ENCODE assay signal across 8 cellular contexts in genomic region chr22:39319284-39320170, GRCh38. TPM values are rescaled to one million over a fixed set of nuclear protein-coding genes. Genes with fewer than 3 reads are reported as not detected.
DNase-seq lines count a peak whose midpoint lies in the region; ATAC-seq lines count a peak whose summit lies in the region.

RPL3 (minus strand) TSS chr22:39319623; CDS start chr22:39319597, 26 bp downstream.

- DNase-seq in CD4-positive, alpha-beta memory T cell: peak; percentile 97 to 98 (median 98)
- DNase-seq in HS-27A (ENCODE audit: low read depth) (peak; percentile 91), NK-92 (lab: John Stamatoyannopoulos, UW; ENCODE audit: unreplicated experiment) (peak; percentile 73), lung microvascular endothelial cell (ENCODE audit: low read depth in 2 of 2) (peak; percentile 99 to 100)
- DNase-seq in activated CD8-positive, alpha-beta memory T cell treated with anti-CD3 and anti-CD28 coated beads for 24 hours: peak; percentile 99
- DNase-seq in effector CD8-positive, alpha-beta T cell (lab: John Stamatoyannopoulos, UW): peak; percentile 94
- DNase-seq in stimulated activated CD4-positive, alpha-beta T cell treated with anti-CD3 and anti-CD28 coated beads, TNF-alpha, amount 100 ng/mL, for 48 hours (ENCODE audit: low read depth in 3 of 3): peak; percentile 92 to 97 (median 93)

- intact Hi-C loops in CD4-positive, alpha-beta memory T cell (cut with micrococcal nuclease): loop anchor here (1.0 to 5.0 kb wide), 6 partner anchors 77 to 612 kb away; partner anchors contain the start of genes ATF4, CBX6, CBX7 and GTPBP1

- no peaks in the 10 kb centered on the region for H3K27me3 Mint-ChIP-seq in CD4-positive, alpha-beta memory T cell

- peak within 1 kb of the TSS; percentile 98 to 99 (median 99) for H3K27ac Mint-ChIP-seq in CD4-positive, alpha-beta memory T cell

- peaks cover 34% of the 10 kb centered on the region for H3K36me3 ChIP-seq in CD4-positive, alpha-beta memory T cell (ENCODE audit: insufficient read depth, low read length)

- H3K4me3 ChIP-seq in CD4-positive, alpha-beta memory T cell (ENCODE audit: low read length in 2 of 2): peak within 1 kb of the TSS; percentile 87 to 97

- H3K4me3 Mint-ChIP-seq in CD4-positive, alpha-beta memory T cell: peak within 1 kb of the TSS; percentile 98 to 100 (median 100)

- CTCF ChIA-PET in CD4-positive, alpha-beta memory T cell (lab: Charles Lee; ENCODE audit: partially characterized antibody): interaction anchor here (0.5 to 12.4 kb wide), 15 partner anchors 8 to 1029 kb away, joined by 3 to 477 read pairs (median 5); partner anchors contain the start of genes ATF4 and CBX7

- peak; percentile 82 for ATAC-seq in GM19463 (IDR thresholded peaks at IDR 0.05; ENCODE audit: unreplicated experiment)

- H3K9me3 ChIP-seq in CD4-positive, alpha-beta memory T cell (ENCODE audit: control insufficient read depth in 1 of 2, low read length in 2 of 2): no peaks in the 10 kb centered on the region

- peaks cover 34 to 56% of the 10 kb centered on the region in 2 donors for H3K36me3 Mint-ChIP-seq in CD4-positive, alpha-beta memory T cell

- H3K27ac ChIP-seq in CD4-positive, alpha-beta memory T cell (ENCODE audit: low read depth, low read length): peak within 1 kb of the TSS; percentile 83

- no peaks in the 10 kb centered on the region for H3K27me3 ChIP-seq in CD4-positive, alpha-beta memory T cell (ENCODE audit: insufficient read depth, low read length)

- peaks cover 25 to 55% (median 43%) of the 10 kb centered on the region in 4 donors for H3K4me1 Mint-ChIP-seq in CD4-positive, alpha-beta memory T cell

- H3K9me3 Mint-ChIP-seq in CD4-positive, alpha-beta memory T cell: peaks cover 0 to 8% (median 0%) of the 10 kb centered on the region in 8 donors

- POLR2A ChIA-PET in CD4-positive, alpha-beta memory T cell (lab: Charles Lee; ENCODE audit: partially characterized antibody): interaction anchor here (0.6 to 12.5 kb wide), 64 partner anchors 9 to 1982 kb away, joined by 3 to 433 read pairs (median 5); partner anchors contain the start of genes APOBEC3A, APOBEC3B, APOBEC3C and APOBEC3H

- peaks cover 43% of the 10 kb centered on the region for H3K4me1 ChIP-seq in CD4-positive, alpha-beta memory T cell (ENCODE audit: insufficient read depth, low read length)

RNA-seq across cellular contexts. Expression of gene RPL3, which starts in this region (rescaled TPM):
- total RNA-seq in CD4-positive, alpha-beta memory T cell: 1,000 to 10,000 TPM; 3,492 to 3,635 TPM
- 1,000 to 10,000 TPM; 3,292 to 4,075 TPM for polyA plus RNA-seq in CD4-positive, alpha-beta memory T cell
- total RNA-seq in lung microvascular endothelial cell: 2,451 and 3,005 TPM in 2 replicates

Comparison
In these comparisons a context has a peak if more than half of its experiments do, and no peak if none do; other contexts are left out.
1. Peak in every context shown above with its lines: DNase-seq, ATAC-seq, H3K4me3 ChIP-seq and H3K27ac ChIP-seq.